In the genomic region with DNA sequence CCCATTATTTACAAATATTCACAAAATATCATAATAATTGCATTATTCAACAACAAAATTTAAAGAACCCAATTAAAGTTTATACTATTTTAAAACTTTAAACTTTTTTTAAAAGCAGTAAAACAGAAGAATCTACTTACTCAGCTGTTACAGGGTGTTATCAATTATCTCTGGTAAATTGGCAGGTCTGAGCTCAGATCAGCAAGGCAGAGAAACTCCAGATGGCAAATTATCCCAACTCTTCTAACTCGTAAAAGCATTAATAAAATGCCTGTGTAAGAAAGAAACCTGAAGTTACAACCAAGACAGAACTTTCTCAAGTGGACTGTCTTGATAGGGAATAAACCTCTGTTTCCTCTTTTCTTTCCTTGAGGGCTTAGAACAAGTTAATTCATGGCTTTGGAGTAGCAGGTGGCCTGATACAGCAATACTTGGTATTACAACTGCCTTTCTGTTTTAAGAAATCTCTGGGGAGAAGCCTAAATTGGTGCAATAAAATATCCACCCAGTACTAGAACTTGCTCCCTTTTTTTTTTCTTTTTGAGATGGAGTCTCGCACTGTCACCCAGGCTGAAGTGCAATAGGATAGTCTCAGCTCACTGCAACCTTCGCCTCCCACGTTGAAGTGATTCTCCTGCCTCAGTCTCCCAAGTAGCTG, we compare ENCODE assay signal across 13 cellular contexts.
DNase-seq lines count a peak whose midpoint lies in the region; ATAC-seq and TF ChIP-seq lines count a peak whose summit lies in the region.
"Had no signal": no experiment of that assay in that cellular context is flagged by ENCODE, and none has a peak within 500 bp of the region (broad histone marks: within the 10 kb centered on the region; RNA-seq: fewer than 3 reads in every experiment).

No MANE protein-coding gene starts in this region.

- peaks cover 84% of the 10 kb centered on the region for H3K36me3 Mint-ChIP-seq in activated T-helper 17 cell treated with anti-CD3 and anti-CD28 coated beads, Interleukin-2, amount 50 U/mL, for 72 hours (ENCODE audit: low read depth)

- peak overlapping the region in 1 of 12 donors; percentile 28 for H3K27ac ChIP-seq in heart left ventricle
- H3K27ac ChIP-seq: brain microvascular endothelial cell had no signal

- peaks cover 61% of the 10 kb centered on the region for H3K4me1 Mint-ChIP-seq in activated T-helper 17 cell treated with anti-CD3 and anti-CD28 coated beads, Interleukin-2, amount 50 U/mL, for 72 hours

- peaks cover 0 to 90% (median 72%) of the 10 kb centered on the region in 12 donors for H3K4me1 ChIP-seq in heart left ventricle
- H3K4me1 ChIP-seq: HAP-1 had no signal

- peak overlapping the region; percentile 24 for H3K4me3 Mint-ChIP-seq in activated T-helper 17 cell treated with anti-CD3 and anti-CD28 coated beads, Interleukin-2, amount 50 U/mL, for 72 hours

- DNase-seq in Right ventricle myocardium superior (no peak), heart left ventricle (no peak), KBM-7 (peak; percentile 61), DMS153 treated with DMSO at 0.1 percent for 48 hours (lab: John Stamatoyannopoulos, UW; ENCODE audit: unreplicated experiment) (no peak)
- no peak for DNase-seq in activated CD8-positive, alpha-beta memory T cell treated with anti-CD3 and anti-CD28 coated beads, Interleukin-2, amount 50 U/mL, for 48 hours
- DNase-seq: brain microvascular endothelial cell, left cardiac atrium, SIG-M5, T-helper 9 cell had no signal

- TF ChIP-seq POLR2A in heart left ventricle (IDR thresholded peaks at IDR 0.05), result no peak

- in situ Hi-C loops in KBM-7 (cut with MboI; ENCODE audit: low pct_unique_long_range_greater_than_20kb, low sequenced_read_pairs), result no loop called here

- no peaks in the 10 kb centered on the region for H3K27me3 ChIP-seq in heart left ventricle
- H3K27me3 ChIP-seq: brain microvascular endothelial cell had no signal

- peak; percentile 12 for ATAC-seq in Right ventricle myocardium superior (ENCODE audit: poor library complexity)
- ATAC-seq in heart left ventricle, result no peak
- ATAC-seq in activated T-helper 17 cell treated with anti-CD3 and anti-CD28 coated beads, Interleukin-2, amount 50 U/mL, for 72 hours (replicated peaks), result no peak
- ATAC-seq in HG03439 (IDR thresholded peaks at IDR 0.05; ENCODE audit: unreplicated experiment), result no peak
- ATAC-seq: K562, left cardiac atrium had no signal

- no peak for TF ChIP-seq CTCF in heart left ventricle (IDR thresholded peaks at IDR 0.05)

- H3K4me3 ChIP-seq in heart left ventricle, result no peak overlapping the region
- H3K4me3 ChIP-seq: HAP-1, K562 had no signal

- intact Hi-C loops in Right ventricle myocardium superior (cut with DNase I) (no loop called here), heart left ventricle (cut with DNase I) (no loop called here)

- H3K27ac Mint-ChIP-seq in activated T-helper 17 cell treated with anti-CD3 and anti-CD28 coated beads, Interleukin-2, amount 50 U/mL, for 72 hours, result no peak overlapping the region

- H3K9me3 Mint-ChIP-seq in activated T-helper 17 cell treated with anti-CD3 and anti-CD28 coated beads, Interleukin-2, amount 50 U/mL, for 72 hours, result peaks cover 5% of the 10 kb centered on the region

- no peaks in the 10 kb centered on the region for H3K9me3 ChIP-seq in heart left ventricle
- H3K9me3 ChIP-seq: HAP-1 had no signal

- WGBS in heart left ventricle, 4 donors, result 67 to 81% (median 75%) methylated on average over 4 of the region's 4 CpGs

- no peaks in the 10 kb centered on the region for H3K27me3 Mint-ChIP-seq in activated T-helper 17 cell treated with anti-CD3 and anti-CD28 coated beads, Interleukin-2, amount 50 U/mL, for 72 hours

- peaks cover 0 to 41% (median 25%) of the 10 kb centered on the region in 9 donors for H3K36me3 ChIP-seq in heart left ventricle
